ENCODE assay signal across 20 cellular contexts in genomic region chr19:14774373-14774772, GRCh38. TPM values are rescaled to one million over a fixed set of nuclear protein-coding genes. Genes with fewer than 3 reads are reported as not detected.
"Had no signal": no experiment of that assay in that cellular context is flagged by ENCODE, and none has a peak within 500 bp of the region (broad histone marks: within the 10 kb centered on the region; RNA-seq: fewer than 3 reads in every experiment).

No MANE protein-coding gene starts in this region.

- H3K27me3 ChIP-seq: hepatocyte, ovary, suprapubic skin had no signal

- DNase-seq: effector CD8-positive, alpha-beta T cell; foreskin melanocyte; left colon; mesendoderm; naive thymus-derived CD4-positive, alpha-beta T cell; ovary; right cardiac atrium; stimulated activated CD4-positive, alpha-beta T cell treated with anti-CD3 and anti-CD28 coated beads, Interleukin-4, amount 100 ng/mL, for 1 hour; stimulated activated CD8-positive, alpha-beta memory T cell treated with anti-CD3 and anti-CD28 coated beads, Interleukin-4, amount 100 ng/mL, for 48 hours; stimulated activated naive CD8-positive, alpha-beta T cell treated with anti-CD3 and anti-CD28 coated beads, Interleukin-15, Interleukin-2, amounts not matched to agents 100 U/mL and 50 U/mL, for 24 hours; thyroid gland had no signal

- ATAC-seq: left colon; naive thymus-derived CD4-positive, alpha-beta T cell; right cardiac atrium; stimulated activated effector memory CD8-positive, alpha-beta T cell treated with anti-CD3 and anti-CD28 coated beads, Interleukin-12 subunit alpha, Interleukin-12 subunit beta, amount 100 ng/mL, for 72 hours; stimulated activated naive CD8-positive, alpha-beta T cell treated with anti-CD3 and anti-CD28 coated beads, Interleukin-15, Interleukin-2, amounts not matched to agents 100 U/mL and 50 U/mL, for 24 hours had no signal

- H2AFZ ChIP-seq: hepatocyte had no signal

- H3K9me3 ChIP-seq: ovary, suprapubic skin, thyroid gland had no signal

- H3K36me3 Mint-ChIP-seq: naive thymus-derived CD4-positive, alpha-beta T cell; type B pancreatic cell had no signal

- H3K4me1 ChIP-seq: thyroid gland had no signal

- H3K27ac Mint-ChIP-seq: naive thymus-derived CD4-positive, alpha-beta T cell; progenitor cell of endocrine pancreas; stimulated activated effector memory CD8-positive, alpha-beta T cell treated with anti-CD3 and anti-CD28 coated beads, Interleukin-12 subunit alpha, Interleukin-12 subunit beta, amount 100 ng/mL, for 72 hours; type B pancreatic cell had no signal

- H3K27ac ChIP-seq: coronary artery, hepatocyte, ovary, suprapubic skin, thyroid gland had no signal

- H3K79me2 ChIP-seq: hepatocyte had no signal

- H3K9me3 Mint-ChIP-seq: stimulated activated effector memory CD8-positive, alpha-beta T cell treated with anti-CD3 and anti-CD28 coated beads, Interleukin-12 subunit alpha, Interleukin-12 subunit beta, amount 100 ng/mL, for 72 hours; type B pancreatic cell had no signal

- H3K4me3 Mint-ChIP-seq: naive thymus-derived CD4-positive, alpha-beta T cell; stimulated activated effector memory CD8-positive, alpha-beta T cell treated with anti-CD3 and anti-CD28 coated beads, Interleukin-12 subunit alpha, Interleukin-12 subunit beta, amount 100 ng/mL, for 72 hours; type B pancreatic cell had no signal

- H3K4me2 ChIP-seq: hepatocyte, smooth muscle cell had no signal

- FAIRE-seq: urothelium cell line had no signal

- H3K4me3 ChIP-seq: coronary artery, hepatocyte, ovary, smooth muscle cell, suprapubic skin, thyroid gland had no signal

- H3K36me3 ChIP-seq: ovary, thyroid gland had no signal

RNA-seq across cellular contexts. Expression of gene ADGRE2, which starts 4.0 kb away (rescaled TPM):
- total RNA-seq: progenitor cell of endocrine pancreas had no signal
- polyA plus RNA-seq: neural cell had no signal
